Comparison of ENCODE assay signal across 9 cellular contexts in the genomic region with DNA sequence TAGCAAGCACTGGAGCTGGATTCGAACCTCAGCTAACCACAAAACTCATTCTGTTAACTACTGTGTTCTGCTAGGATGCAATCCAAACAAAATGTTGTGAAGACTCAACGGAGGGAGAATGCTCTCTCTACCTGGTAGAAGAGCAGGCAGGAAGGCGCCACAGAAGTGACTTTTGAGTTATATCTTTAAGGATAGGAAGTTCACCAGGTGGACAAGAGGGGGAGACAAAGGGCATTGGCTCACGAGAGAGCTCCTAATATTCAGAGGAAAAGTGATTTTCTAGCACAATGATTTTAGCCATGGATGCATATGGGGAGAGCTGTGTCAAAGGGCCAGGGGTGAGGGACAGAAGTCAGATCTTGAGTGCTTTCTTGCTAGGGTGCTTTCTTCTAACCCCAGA.
DNase-seq lines count a peak whose midpoint lies in the region; ATAC-seq, FAIRE-seq and TF ChIP-seq lines count a peak whose summit lies in the region.
"Had no signal": no experiment of that assay in that cellular context is flagged by ENCODE, and none has a peak within 500 bp of the region (broad histone marks: within the 10 kb centered on the region; RNA-seq: fewer than 3 reads in every experiment).

No MANE protein-coding gene starts in this region.

- peak; percentile 33 for FAIRE-seq in GM12892 (lab: Jason Lieb, UNC)

- in situ Hi-C loops in SK-MEL-5 (cut with HindIII; ENCODE audit: low pct_unique_long_range_greater_than_20kb, low sequenced_read_pairs), result no loop called here

- DNase-seq in AML-193 (lab: John Stamatoyannopoulos, UW) (peak; percentile 31 to 39), GM12892 (ENCODE audit: insufficient read length) (no peak), SK-MEL-5 (ENCODE audit: low read depth, low spot score) (peak; percentile 40), iPS-NIHi7 (ENCODE audit: extremely low spot score) (peak; percentile 67), DMS114 treated with DMSO at 0.1 percent for 48 hours (lab: John Stamatoyannopoulos, UW; ENCODE audit: unreplicated experiment) (no peak), HCEC 1CT (no peak)
- DNase-seq: ovary had no signal

- ATAC-seq in HG03565 (IDR thresholded peaks at IDR 0.05; ENCODE audit: unreplicated experiment) (no peak), GM19452 (IDR thresholded peaks at IDR 0.05; ENCODE audit: unreplicated experiment) (no peak)

- no peak for TF ChIP-seq POLR2A in GM12892 (IDR thresholded peaks at IDR 0.05; ENCODE audit: low read depth, low read length)

Comparison
In these comparisons a context has a peak if more than half of its experiments do, and no peak if none do; other contexts are left out.
1. DNase-seq: peak in AML-193 (2 of 2), SK-MEL-5 (single experiment) and iPS-NIHi7 (single experiment); none in GM12892 (single experiment), DMS114 treated with DMSO at 0.1 percent for 48 hours (single experiment) and HCEC 1CT (single experiment).